In the genomic region with DNA sequence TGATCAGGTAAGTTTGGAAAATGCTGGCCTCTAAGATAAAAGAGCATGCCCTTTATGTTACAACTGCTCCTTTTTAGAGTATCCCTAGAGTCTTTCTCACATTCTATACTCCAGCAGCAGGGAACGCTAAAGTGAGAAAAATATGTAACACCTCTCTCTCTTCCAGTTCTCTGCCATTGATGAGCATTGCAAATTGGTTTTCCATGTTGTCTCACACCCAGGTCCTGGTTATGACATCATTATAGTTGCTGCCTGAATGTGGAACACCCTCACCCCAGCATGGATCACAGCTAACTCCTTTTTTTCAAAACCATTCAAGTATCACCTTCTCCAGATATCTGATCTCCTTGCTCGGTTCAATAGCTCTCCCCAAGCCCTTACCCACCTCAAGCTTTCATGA, we compare ENCODE assay signal across 27 cellular contexts.
"Had no signal": no experiment of that assay in that cellular context is flagged by ENCODE, and none has a peak within 500 bp of the region (broad histone marks: within the 10 kb centered on the region; RNA-seq: fewer than 3 reads in every experiment).

No MANE protein-coding gene starts in this region.

- H3K36me3 ChIP-seq: stomach, suprapubic skin, thoracic aorta, thyroid gland, tibial artery, tibial nerve, transverse colon, upper lobe of left lung, upper lobe of right lung, uterus, vagina had no signal

- H3K9me3 ChIP-seq: stomach, suprapubic skin, testis, thoracic aorta, thyroid gland, tibial artery, tibial nerve, transverse colon, upper lobe of left lung, upper lobe of right lung, uterus, vagina had no signal

- DNase-seq: stimulated activated CD4-positive, alpha-beta T cell treated with anti-CD3 and anti-CD28 coated beads, Interleukin-2, amount 100 ng/mL, for 48 hours; stimulated activated CD4-positive, alpha-beta T cell treated with anti-CD3 and anti-CD28 coated beads, Interleukin-4, amount 100 ng/mL, for 1 hour; stimulated activated CD4-positive, alpha-beta T cell treated with anti-CD3 and anti-CD28 coated beads, Interleukin-4, amount 100 ng/mL, for 24 hours; stimulated activated CD4-positive, alpha-beta T cell treated with anti-CD3 and anti-CD28 coated beads, Interleukin-4, amount 100 ng/mL, for 4 hours; stimulated activated CD8-positive, alpha-beta memory T cell treated with anti-CD3 and anti-CD28 coated beads, Interleukin-4, amount 100 ng/mL, for 48 hours; stimulated activated naive B cell treated with anti-CD40 and anti-IgM and Interleukin-4, amounts not matched to agents 10 μg/mL and 1 μg/mL and 100 μg/mL, for 72 hours; stimulated activated naive CD4-positive, alpha-beta T cell; stimulated activated naive CD4-positive, alpha-beta T cell treated with Interleukin-2 at 50 U/mL for 16 hours; stimulated activated naive CD8-positive, alpha-beta T cell treated with anti-CD3 and anti-CD28 coated beads, Interleukin-15, amount 100 ng/mL, for 72 hours; stimulated activated naive CD8-positive, alpha-beta T cell treated with anti-CD3 and anti-CD28 coated beads, Interleukin-15, Interleukin-2, amounts not matched to agents 100 U/mL and 50 U/mL, for 24 hours; stomach; substantia nigra; testis; thyroid gland; tibial artery; transverse colon; trophoblast cell; upper lobe of left lung; upper lobe of right lung; uterus had no signal

- H3K4me3 ChIP-seq: stomach, suprapubic skin, testis, thoracic aorta, thyroid gland, tibial artery, tibial nerve, transverse colon, upper lobe of left lung, upper lobe of right lung, uterus, vagina had no signal

- H3K27ac ChIP-seq: stomach, suprapubic skin, testis, thoracic aorta, thyroid gland, tibial artery, tibial nerve, transverse colon, upper lobe of left lung, upper lobe of right lung, uterus, vagina had no signal

- FAIRE-seq: urothelium cell line had no signal

- H3K27me3 ChIP-seq: stomach, suprapubic skin, testis, thyroid gland, tibial artery, tibial nerve, transverse colon, upper lobe of left lung, uterus, vagina had no signal

- H3K4me1 ChIP-seq: stomach, suprapubic skin, testis, tibial artery, tibial nerve, transverse colon, upper lobe of left lung, upper lobe of right lung, uterus, vagina had no signal

- ATAC-seq: stimulated activated effector memory CD8-positive, alpha-beta T cell treated with anti-CD3 and anti-CD28 coated beads, Interleukin-12 subunit alpha, Interleukin-12 subunit beta, amount 100 ng/mL, for 72 hours; stimulated activated memory B cell treated with anti-CD40 and anti-IgM and Interleukin-4, amounts not matched to agents 10 μg/mL and 1 μg/mL and 100 μg/mL, for 72 hours; stimulated activated naive B cell treated with anti-CD40 and anti-IgM and Interleukin-4, amounts not matched to agents 10 μg/mL and 1 μg/mL and 100 μg/mL, for 72 hours; stimulated activated naive CD8-positive, alpha-beta T cell treated with anti-CD3 and anti-CD28 coated beads, Interleukin-15, amount 100 ng/mL, for 72 hours; stimulated activated naive CD8-positive, alpha-beta T cell treated with anti-CD3 and anti-CD28 coated beads, Interleukin-15, Interleukin-2, amounts not matched to agents 100 U/mL and 50 U/mL, for 24 hours; upper lobe of right lung had no signal
